In the genomic region with DNA sequence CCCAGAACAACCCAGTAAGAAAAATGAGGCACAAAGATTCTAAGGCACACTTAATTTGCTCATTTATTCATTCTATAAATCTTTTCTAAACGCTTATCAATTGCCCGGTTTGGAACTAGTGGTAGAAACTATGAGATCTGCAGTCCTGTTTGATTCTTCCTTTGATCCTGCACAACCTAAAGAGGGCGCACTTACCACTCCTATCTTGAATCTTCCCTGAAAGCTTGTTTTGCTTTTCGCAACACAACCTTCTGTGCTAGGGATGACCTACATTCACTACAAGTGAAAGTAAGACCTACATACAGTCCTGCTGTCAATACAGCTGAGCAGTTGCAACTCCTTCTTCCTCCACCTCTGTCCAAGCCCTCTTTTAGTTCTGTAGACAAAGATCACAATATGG, we compare ENCODE assay signal across 8 cellular contexts. TPM values are rescaled to one million over a fixed set of nuclear protein-coding genes. Genes with fewer than 3 reads are reported as not detected.
DNase-seq lines count a peak whose midpoint lies in the region; ATAC-seq, FAIRE-seq and TF ChIP-seq lines count a peak whose summit lies in the region.

No MANE protein-coding gene starts in this region.

- in situ Hi-C loops in SK-MEL-5 (cut with HindIII; ENCODE audit: low pct_unique_long_range_greater_than_20kb, low sequenced_read_pairs), result no loop called here

- POLR2A ChIA-PET in endothelial cell of umbilical vein (lab: Charles Lee), result no interaction called here

- intact Hi-C loops in Right ventricle myocardium inferior (cut with DNase I), result no loop called here
- intact Hi-C loops in cardiac septum (cut with DNase I), result no loop called here
- intact Hi-C loops in endothelial cell of umbilical vein (cut with micrococcal nuclease), result loop anchor here (2.0 kb wide), 2 partner anchors 36 to 588 kb away; no protein-coding TSS in a partner anchor
- intact Hi-C loops in prostate gland (cut with DNase I), result no loop called here

- H2AFZ ChIP-seq in endothelial cell of umbilical vein (ENCODE audit: low read depth, low read length), result no peak overlapping the region

- no peaks in the 10 kb centered on the region for H4K20me1 ChIP-seq in endothelial cell of umbilical vein (replicated peaks; ENCODE audit: control insufficient read depth, extremely low read depth, insufficient read depth, low read length)

- H3K9me1 ChIP-seq in endothelial cell of umbilical vein (replicated peaks; ENCODE audit: control insufficient read depth, extremely low read depth, insufficient read depth, low read length), result no peaks in the 10 kb centered on the region

- no peak overlapping the region for H3K27ac ChIP-seq in endothelial cell of umbilical vein (ENCODE audit: insufficient read depth, low read depth, low read length)
- H3K27ac ChIP-seq in prostate gland, result no peak overlapping the region

- H3K9me3 ChIP-seq in endothelial cell of umbilical vein (replicated peaks; ENCODE audit: control insufficient read depth, insufficient read depth, low read length), result no peaks in the 10 kb centered on the region
- no peaks in the 10 kb centered on the region for H3K9me3 ChIP-seq in prostate gland

- dilution Hi-C loops in endothelial cell of umbilical vein (cut with MboI; ENCODE audit: extremely low pct_ligation_motif_present, low sequenced_read_pairs), result no loop called here

- H3K4me1 ChIP-seq in endothelial cell of umbilical vein (ENCODE audit: control insufficient read depth, extremely low read depth, insufficient read depth, low read length), result no peaks in the 10 kb centered on the region
- H3K4me1 ChIP-seq in prostate gland (replicated peaks), result no peaks in the 10 kb centered on the region

- TF ChIP-seq POLR2A in endothelial cell of umbilical vein (IDR thresholded peaks at IDR 0.05; ENCODE audit: low read depth, low read length) (no peak), prostate gland (IDR thresholded peaks at IDR 0.05) (no peak)

- H3K4me3 ChIP-seq in endothelial cell of umbilical vein (replicated peaks in 1 of 3; ENCODE audit: insufficient read depth in 1 of 3, low read depth in 1 of 3, low read length in 3 of 3) (no peak overlapping the region), prostate gland (no peak overlapping the region)

- BruUV-seq in endothelial cell of umbilical vein (replicated peaks; lab: Mats Ljungman, UMichigan), result no TSS peak

- H3K36me3 ChIP-seq in endothelial cell of umbilical vein (ENCODE audit: control insufficient read depth in 2 of 2, extremely low read depth in 1 of 2, insufficient read depth in 2 of 2, low read length in 2 of 2) (no peaks in the 10 kb centered on the region), prostate gland (no peaks in the 10 kb centered on the region)

- no peak overlapping the region for H3K4me2 ChIP-seq in endothelial cell of umbilical vein (ENCODE audit: insufficient read depth, low read length)

- H3K9ac ChIP-seq in endothelial cell of umbilical vein (replicated peaks; ENCODE audit: extremely low read depth, insufficient read depth, low read length), result no peak overlapping the region

- ATAC-seq in Right ventricle myocardium inferior (peak; percentile 28), HG03103 (IDR thresholded peaks at IDR 0.05; ENCODE audit: low read depth, unreplicated experiment) (peak; percentile 83), GM21360 (IDR thresholded peaks at IDR 0.05; ENCODE audit: unreplicated experiment) (no peak)

- CTCF ChIA-PET in endothelial cell of umbilical vein (lab: Charles Lee), result interaction anchor here (0.8 to 3.4 kb wide), 19 partner anchors 9 to 590 kb away, joined by 3 to 19 read pairs (median 5); a partner anchor contains a TSS

- no peak for FAIRE-seq in endothelial cell of umbilical vein (lab: Jason Lieb, UNC)

- peak; percentile 39 to 43 for TF ChIP-seq CTCF in endothelial cell of umbilical vein (IDR thresholded peaks at IDR 0.05; ENCODE audit: extremely low read depth in 1 of 2, insufficient read depth in 1 of 2, low read depth in 1 of 2, low read length in 2 of 2)
- TF ChIP-seq CTCF in prostate gland (IDR thresholded peaks at IDR 0.05), result peak in 3 of 4 experiments; percentile 14 to 40 (median 30)

- no peak for DNase-seq in Right ventricle myocardium inferior (ENCODE audit: missing footprints)
- DNase-seq in cardiac septum (ENCODE audit: low spot score), result no peak
- peak; percentile 85 for DNase-seq in SK-MEL-5 (ENCODE audit: low read depth, low spot score)
- DNase-seq in endothelial cell of umbilical vein (ENCODE audit: low read depth, low spot score), result peak; percentile 50
- DNase-seq in prostate gland (ENCODE audit: low spot score), result no peak
- no peak for DNase-seq in NCI-H510A (lab: John Stamatoyannopoulos, UW)

- H3K27me3 ChIP-seq in endothelial cell of umbilical vein (ENCODE audit: control insufficient read depth in 2 of 2, insufficient read depth in 2 of 2, low read length in 2 of 2) (no peaks in the 10 kb centered on the region), prostate gland (replicated peaks; ENCODE audit: insufficient read depth) (no peaks in the 10 kb centered on the region)

- H3K79me2 ChIP-seq in endothelial cell of umbilical vein (ENCODE audit: control insufficient read depth, insufficient read depth, low read length), result no peaks in the 10 kb centered on the region

- WGBS in prostate gland, result 58% methylated on average over 4 of the region's 4 CpGs

TF ChIP-seq in endothelial cell of umbilical vein, 7 proteins besides CTCF, POLR2A, EP300 and RAD21:
- TF ChIP-seq MYC (IDR thresholded peaks at IDR 0.05; ENCODE audit: low read depth, low read length) (no peak), EZH2 (IDR thresholded peaks at IDR 0.05; ENCODE audit: borderline replicate concordance, low read depth, low read length, severe bottlenecking) (no peak), GATA2 (IDR thresholded peaks at IDR 0.05; ENCODE audit: insufficient read depth, insufficient read length, low read depth, low read length) (no peak), JUN (IDR thresholded peaks at IDR 0.05; ENCODE audit: borderline replicate concordance, insufficient read depth, insufficient read length, low read depth) (no peak), POLR2AphosphoS5 (IDR thresholded peaks at IDR 0.05; ENCODE audit: insufficient read depth, low read depth, low read length) (no peak), FOS (IDR thresholded peaks at IDR 0.05; ENCODE audit: borderline replicate concordance, insufficient read depth, low read length) (no peak)

RNA-seq across cellular contexts. Expression of a gene that starts 12.6 kb away (rescaled TPM):
- total RNA-seq in Right ventricle myocardium inferior (10.1 TPM), cardiac septum (17.7 TPM), endothelial cell of umbilical vein (30.7 and 34.1 TPM in 2 replicates), prostate gland (10 to 100 TPM; 34.3 to 37.3 TPM)
- total RNA-seq in SK-MEL-5 (2014; rRNA removed; shearing (Covaris generic)), result 32.2 and 33.5 TPM in 2 replicates
- polyA plus RNA-seq in SK-MEL-5 (2015; cell fraction: cytosol; rRNA removed), result 12.4 and 18.8 TPM in 2 replicates
- polyA plus RNA-seq in SK-MEL-5 (2015; cell fraction: nucleus; rRNA removed), result 20.6 and 24.3 TPM in 2 replicates
- 28.0 and 43.2 TPM in 2 replicates for polyA plus RNA-seq in endothelial cell of umbilical vein
- polyA plus RNA-seq in endothelial cell of umbilical vein (2011; cell fraction: cytosol; rRNA removed), result 47.0 and 47.2 TPM in 2 replicates
- 36.1 and 43.2 TPM in 2 replicates for polyA plus RNA-seq in endothelial cell of umbilical vein (2011; cell fraction: nucleus; rRNA removed)
- 78.0 and 102 TPM in 2 replicates for polyA plus RNA-seq in endothelial cell of umbilical vein (2012)
- polyA minus RNA-seq in endothelial cell of umbilical vein, result 43.3 and 45.7 TPM in 2 replicates
- polyA minus RNA-seq in endothelial cell of umbilical vein (2011; cell fraction: cytosol; rRNA and poly(A)+ RNA removed), result 16.2 TPM
- polyA minus RNA-seq in endothelial cell of umbilical vein (2011; cell fraction: nucleus; rRNA and poly(A)+ RNA removed), result 58.6 and 65.7 TPM in 2 replicates

Comparison
In these comparisons a context has a peak if more than half of its experiments do, and no peak if none do; other contexts are left out.
1. DNase-seq: peak in SK-MEL-5 (single experiment) and endothelial cell of umbilical vein (single experiment); none in Right ventricle myocardium inferior (single experiment), cardiac septum (single experiment), prostate gland (single experiment) and NCI-H510A (single experiment).